Comparison of ENCODE assay signal across 13 cellular contexts in the genomic region with DNA sequence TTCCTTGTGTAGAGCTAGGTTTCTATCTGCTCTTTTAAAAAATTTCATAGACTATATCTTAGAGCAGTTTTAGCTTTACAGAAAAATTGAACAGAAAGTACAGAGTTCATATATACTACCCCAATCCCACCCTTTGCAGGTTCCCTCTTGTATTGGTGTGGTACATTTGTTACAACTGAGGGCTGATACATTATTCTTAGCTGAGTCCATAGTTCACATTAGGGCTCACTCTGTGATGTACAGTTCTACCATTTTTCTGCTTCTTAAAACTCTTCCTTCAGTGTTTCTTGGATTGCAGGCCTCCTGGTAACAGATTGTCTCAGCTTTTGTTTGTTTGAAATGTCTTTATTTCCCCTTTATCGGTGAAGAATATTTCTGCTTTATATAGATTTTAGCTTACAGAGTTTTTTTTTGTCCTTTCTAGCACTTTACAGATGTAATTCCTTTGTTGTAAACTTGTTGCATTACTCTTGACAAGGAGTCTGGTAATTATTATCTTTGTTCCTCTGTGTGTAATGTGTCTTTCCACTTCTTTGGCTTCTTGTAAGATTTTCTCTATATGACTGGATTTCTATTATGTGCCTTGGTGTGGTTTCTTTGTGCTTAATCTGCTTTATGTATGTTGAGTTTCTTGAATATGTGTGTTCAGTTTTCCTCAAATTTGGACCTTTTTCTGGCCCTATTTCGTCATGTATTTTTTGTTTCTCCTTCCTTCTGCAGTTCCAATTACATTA. TPM values are rescaled to one million over a fixed set of nuclear protein-coding genes. Genes with fewer than 3 reads are reported as not detected.
A peak's percentile ranks its signal among the peaks of the same experiment; 100 is the strongest.
DNase-seq lines count a peak whose midpoint lies in the region; ATAC-seq and TF ChIP-seq lines count a peak whose summit lies in the region.
"Had no signal": no experiment of that assay in that cellular context is flagged by ENCODE, and none has a peak within 500 bp of the region (broad histone marks: within the 10 kb centered on the region; RNA-seq: fewer than 3 reads in every experiment).

No MANE protein-coding gene starts in this region.

- H3K27me3 ChIP-seq in hepatocyte = no peaks in the 10 kb centered on the region
- H3K27me3 ChIP-seq: SJSA1 had no signal

- ATAC-seq in GM18858 (IDR thresholded peaks at IDR 0.05; ENCODE audit: unreplicated experiment) (peak; percentile 74), GM19452 (IDR thresholded peaks at IDR 0.05; ENCODE audit: unreplicated experiment) (peak; percentile 73), HG02981 (IDR thresholded peaks at IDR 0.05; ENCODE audit: unreplicated experiment) (peak; percentile 73)

- no peaks in the 10 kb centered on the region for H3K36me3 ChIP-seq in hepatocyte (replicated peaks; ENCODE audit: insufficient read depth, low read depth)
- H3K36me3 ChIP-seq: SJSA1 had no signal

- H3K4me2 ChIP-seq in hepatocyte = no peak overlapping the region

- H2AFZ ChIP-seq in hepatocyte = no peak overlapping the region

- no peaks in the 10 kb centered on the region for H3K9me2 ChIP-seq in hepatocyte (replicated peaks; ENCODE audit: insufficient read depth)

- no peak for TF ChIP-seq CTCF in hepatocyte (IDR thresholded peaks at IDR 0.05; ENCODE audit: poor library complexity)

- WGBS in hepatocyte (ENCODE audit: low lambda C conversion rate, missing lambda C conversion rate) = 88% methylated on average over 2 of the region's 2 CpGs

- no peak for DNase-seq in hepatocyte (ENCODE audit: low spot score)
- no peak for DNase-seq in T1000 (lab: John Stamatoyannopoulos, UW)
- DNase-seq in NCI-H446 (lab: John Stamatoyannopoulos, UW) = no peak
- no peak for DNase-seq in HUDEP-2 (lab: John Stamatoyannopoulos, UW; ENCODE audit: unreplicated experiment in 76 of 76)
- no peak for DNase-seq in medulla oblongata (ENCODE audit: extremely low spot score)
- DNase-seq: activated CD8-positive, alpha-beta memory T cell treated with anti-CD3 and anti-CD28 coated beads, Interleukin-2, amount 50 U/mL, for 48 hours; EL; mammary epithelial cell had no signal

- H3K9me3 ChIP-seq in hepatocyte (ENCODE audit: low read depth) = no peaks in the 10 kb centered on the region
- H3K9me3 ChIP-seq: SJSA1 had no signal

- no peak overlapping the region for H3K4me3 ChIP-seq in hepatocyte
- H3K4me3 ChIP-seq: SJSA1 had no signal

- peaks cover 5% of the 10 kb centered on the region for H3K4me1 ChIP-seq in hepatocyte (ENCODE audit: insufficient read depth)
- H3K4me1 ChIP-seq: SJSA1 had no signal

- H3K79me2 ChIP-seq in hepatocyte = peaks cover 100% of the 10 kb centered on the region

- H3K27ac ChIP-seq in hepatocyte = peak overlapping the region; percentile 22
- H3K27ac ChIP-seq: C4-2B, SJSA1 had no signal

- peaks cover 40% of the 10 kb centered on the region for H4K20me1 ChIP-seq in hepatocyte (ENCODE audit: insufficient read depth, poor library complexity, severe bottlenecking)

RNA-seq across cellular contexts. Expression of a gene that starts 25.3 kb away (rescaled TPM):
- 43.9 and 56.7 TPM in 2 replicates for total RNA-seq in hepatocyte
- 18.0 and 20.4 TPM in 2 replicates for polyA plus RNA-seq in hepatocyte
